Comparison of ENCODE assay signal across 19 cellular contexts in genomic region chr11:12135185-12135584, GRCh38. TPM values are rescaled to one million over a fixed set of nuclear protein-coding genes. Genes with fewer than 3 reads are reported as not detected.
DNase-seq lines count a peak whose midpoint lies in the region; ATAC-seq and TF ChIP-seq lines count a peak whose summit lies in the region.
"Had no signal": no experiment of that assay in that cellular context is flagged by ENCODE, and none has a peak within 500 bp of the region (broad histone marks: within the 10 kb centered on the region; RNA-seq: fewer than 3 reads in every experiment).

No MANE protein-coding gene starts in this region.

- H3K4me1 ChIP-seq in smooth muscle cell (ENCODE audit: low read depth) (peaks cover 21% of the 10 kb centered on the region), thyroid gland (peaks cover 32 to 45% of the 10 kb centered on the region in 2 donors)
- H3K4me1 ChIP-seq: BE2C had no signal

- H3K4me1 Mint-ChIP-seq in CD14-positive monocyte = peaks cover 54% of the 10 kb centered on the region
- H3K4me1 Mint-ChIP-seq in dendritic cell treated with granulocyte-macrophage colony-stimulating factor and Interleukin-4, amounts not matched to agents 40 ng/mL and 50 ng/mL, for 4 days (ENCODE audit: low read depth) = peaks cover 52% of the 10 kb centered on the region

- H3K27me3 Mint-ChIP-seq in CD14-positive monocyte (ENCODE audit: low read depth in 3 of 3) = peaks cover 0 to 2% (median under 1%) of the 10 kb centered on the region in 3 donors
- no peaks in the 10 kb centered on the region for H3K27me3 Mint-ChIP-seq in dendritic cell treated with granulocyte-macrophage colony-stimulating factor and Interleukin-4, amounts not matched to agents 40 ng/mL and 50 ng/mL, for 4 days
- H3K27me3 Mint-ChIP-seq: CD4-positive, alpha-beta memory T cell had no signal

- H3K27ac ChIP-seq in smooth muscle cell (ENCODE audit: low read depth) (peak overlapping the region; percentile 97), thyroid gland (no peak overlapping the region)
- H3K27ac ChIP-seq: SK-N-MC had no signal

- peaks cover 22% of the 10 kb centered on the region for H3F3A ChIP-seq in smooth muscle cell (ENCODE audit: low read depth)

- H3K36me3 ChIP-seq in smooth muscle cell (ENCODE audit: low read depth) (no peaks in the 10 kb centered on the region), thyroid gland (no peaks in the 10 kb centered on the region)
- H3K36me3 ChIP-seq: BE2C had no signal

- H3K4me2 ChIP-seq in smooth muscle cell = no peak overlapping the region

- WGBS in smooth muscle cell (ENCODE audit: low lambda C conversion rate) = 93% methylated on average over 1 of the region's 1 CpG
- 94 to 100% methylated on average over 1 of the region's 1 CpG for WGBS in thyroid gland, 2 donors

- H3K27ac Mint-ChIP-seq in CD14-positive monocyte = peak overlapping the region in 5 of 7 donors; percentile 15 to 94 (median 85)
- H3K27ac Mint-ChIP-seq in dendritic cell treated with granulocyte-macrophage colony-stimulating factor and Interleukin-4, amounts not matched to agents 40 ng/mL and 50 ng/mL, for 4 days = peak overlapping the region; percentile 89

- H3K9me3 Mint-ChIP-seq in CD14-positive monocyte = no peaks in the 10 kb centered on the region
- no peaks in the 10 kb centered on the region for H3K9me3 Mint-ChIP-seq in dendritic cell treated with granulocyte-macrophage colony-stimulating factor and Interleukin-4, amounts not matched to agents 40 ng/mL and 50 ng/mL, for 4 days
- H3K9me3 Mint-ChIP-seq: CD4-positive, alpha-beta memory T cell had no signal

- H3K4me3 ChIP-seq in smooth muscle cell (no peak overlapping the region), thyroid gland (replicated peaks in 1 of 3) (no peak overlapping the region)
- H3K4me3 ChIP-seq: SK-N-MC had no signal

- peaks cover 34 to 66% of the 10 kb centered on the region in 2 donors for H3K36me3 Mint-ChIP-seq in CD14-positive monocyte
- H3K36me3 Mint-ChIP-seq in dendritic cell treated with granulocyte-macrophage colony-stimulating factor and Interleukin-4, amounts not matched to agents 40 ng/mL and 50 ng/mL, for 4 days (ENCODE audit: low read depth) = peaks cover 30% of the 10 kb centered on the region

- peaks cover 34% of the 10 kb centered on the region for H4K20me1 ChIP-seq in smooth muscle cell (ENCODE audit: low read depth)

- no peak for TF ChIP-seq POLR2A in thyroid gland (IDR thresholded peaks at IDR 0.05)

- H3K4me3 Mint-ChIP-seq in CD14-positive monocyte = no peak overlapping the region
- H3K4me3 Mint-ChIP-seq in dendritic cell treated with granulocyte-macrophage colony-stimulating factor and Interleukin-4, amounts not matched to agents 40 ng/mL and 50 ng/mL, for 4 days = no peak overlapping the region

- no peak overlapping the region for H3K9ac ChIP-seq in smooth muscle cell (ENCODE audit: low read depth)

- H3K9me3 ChIP-seq in smooth muscle cell (replicated peaks; ENCODE audit: low read depth) = no peaks in the 10 kb centered on the region
- H3K9me3 ChIP-seq in thyroid gland = no peaks in the 10 kb centered on the region
- H3K9me3 ChIP-seq: BE2C had no signal

- ATAC-seq in GM18498 (IDR thresholded peaks at IDR 0.05; ENCODE audit: unreplicated experiment) (no peak), HG03442 (IDR thresholded peaks at IDR 0.05; ENCODE audit: unreplicated experiment) (no peak)

- no peak for DNase-seq in CD14-positive monocyte (ENCODE audit: low spot score)
- peak; percentile 73 for DNase-seq in NCI-H82 (lab: John Stamatoyannopoulos, UW)
- DNase-seq in smooth muscle cell (lab: John Stamatoyannopoulos, UW; ENCODE audit: unreplicated experiment) = no peak
- DNase-seq in thyroid gland = no peak
- no peak for DNase-seq in MV-4-11 (lab: John Stamatoyannopoulos, UW)
- DNase-seq: BE2C; Calu3; CD4-positive, alpha-beta memory T cell; DMS53; HCEC 1CT; NCI-H1105; NCI-H510A; NCI-H748 treated with DMSO at 0.1 percent for 48 hours; OCI-M1; SHP77 had no signal

- no peak overlapping the region for H2AFZ ChIP-seq in smooth muscle cell (ENCODE audit: low read depth)

- intact Hi-C loops in CD14-positive monocyte (cut with micrococcal nuclease) (no loop called here), thyroid gland (cut with DNase I) (no loop called here)
- intact Hi-C loops in dendritic cell treated with granulocyte-macrophage colony-stimulating factor and Interleukin-4, amounts not matched to agents 40 ng/mL and 50 ng/mL, for 4 days (cut with micrococcal nuclease) = no loop called here

- no peaks in the 10 kb centered on the region for H3K27me3 ChIP-seq in smooth muscle cell (ENCODE audit: low read depth)
- no peaks in the 10 kb centered on the region for H3K27me3 ChIP-seq in thyroid gland
- H3K27me3 ChIP-seq: BE2C had no signal

- no peak for TF ChIP-seq CTCF in CD14-positive monocyte (IDR thresholded peaks at IDR 0.05)
- TF ChIP-seq CTCF in smooth muscle cell (IDR thresholded peaks at IDR 0.05; ENCODE audit: borderline replicate concordance, insufficient read depth, poor library complexity, severe bottlenecking) = no peak
- TF ChIP-seq CTCF in thyroid gland (IDR thresholded peaks at IDR 0.05) = no peak

- peaks cover 83% of the 10 kb centered on the region for H3K79me2 ChIP-seq in smooth muscle cell (ENCODE audit: low read depth)

RNA-seq across cellular contexts. Expression of gene MICAL2, which starts 24.8 kb away (rescaled TPM):
- polyA plus RNA-seq in CD14-positive monocyte (10 to 100 TPM; 39.8 to 72.5 TPM), smooth muscle cell (158 and 161 TPM in 2 replicates)
- total RNA-seq in smooth muscle cell (278 and 287 TPM in 2 replicates), thyroid gland (10 to 100 TPM; 27.4 to 63.6 (median 51.9) TPM)
